Comparison of ENCODE assay signal across 11 cellular contexts in the genomic region with DNA sequence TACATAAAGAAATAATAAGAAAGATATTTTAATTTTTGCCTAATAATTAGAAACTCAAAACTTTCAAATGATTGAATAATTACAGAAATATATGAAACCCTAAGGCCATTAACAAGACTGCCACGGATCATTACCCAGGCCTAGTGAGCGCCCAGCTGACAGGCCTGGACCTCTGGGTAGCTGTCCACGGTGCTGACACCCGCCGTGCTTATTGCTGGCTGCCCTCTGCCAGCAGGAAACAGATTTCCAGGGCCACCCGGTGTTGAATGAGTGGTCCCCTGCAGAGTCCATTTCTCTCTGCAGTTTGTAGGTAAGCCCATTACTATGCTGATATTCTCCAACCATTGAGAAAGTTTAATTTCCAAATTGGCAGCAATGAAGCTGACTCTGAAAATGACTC.
DNase-seq lines count a peak whose midpoint lies in the region; ATAC-seq and TF ChIP-seq lines count a peak whose summit lies in the region.
"Had no signal": no experiment of that assay in that cellular context is flagged by ENCODE, and none has a peak within 500 bp of the region (broad histone marks: within the 10 kb centered on the region; RNA-seq: fewer than 3 reads in every experiment).

No MANE protein-coding gene starts in this region.

- dilution Hi-C loops in mammary epithelial cell (cut with HindIII; ENCODE audit: low sequenced_read_pairs): no loop called here

- CTCF ChIA-PET in MCF 10A (lab: Yijun Ruan, JAX) (no interaction called here), mammary epithelial cell (lab: Charles Lee; ENCODE audit: low non-redundant PET) (no interaction called here)

- H3K27me3 ChIP-seq in mammary epithelial cell (ENCODE audit: insufficient read depth, low read length): no peaks in the 10 kb centered on the region

- H3K4me3 ChIP-seq in mammary epithelial cell (replicated peaks in 1 of 3; ENCODE audit: insufficient read depth in 1 of 3, low read depth in 2 of 3, low read length in 3 of 3) (no peak overlapping the region), fibroblast of pulmonary artery (replicated peaks; ENCODE audit: low read depth, low read length) (no peak overlapping the region)

- no peak overlapping the region for H3K4me2 ChIP-seq in mammary epithelial cell (ENCODE audit: insufficient read depth, low read depth, low read length)

- POLR2A ChIA-PET in MCF 10A (lab: Yijun Ruan, JAX): no interaction called here

- in situ Hi-C loops in mammary epithelial cell (cut with MboI; ENCODE audit: low sequenced_read_pairs in 2 of 2): no loop called here

- H3K36me3 Mint-ChIP-seq in MCF 10A (ENCODE audit: insufficient read depth, unreplicated experiment): no peaks in the 10 kb centered on the region

- no peaks in the 10 kb centered on the region for H3K36me3 ChIP-seq in mammary epithelial cell (ENCODE audit: insufficient read depth, low read length)

- DNase-seq in MCF 10A (ENCODE audit: unreplicated experiment): peak; percentile 16
- no peak for DNase-seq in mammary epithelial cell
- peak; percentile 1 for DNase-seq in fibroblast of pulmonary artery (ENCODE audit: low read depth)
- peak; percentile 41 for DNase-seq in stimulated activated CD8-positive, alpha-beta memory T cell treated with anti-CD3 and anti-CD28 coated beads, Interleukin-4, amount 100 ng/mL, for 48 hours
- no peak for DNase-seq in COLO668 (lab: John Stamatoyannopoulos, UW; ENCODE audit: unreplicated experiment)
- DNase-seq: NCI-H1105 had no signal

- WGBS in mammary epithelial cell (ENCODE audit: low coverage, missing lambda C conversion rate): 8% methylated on average over 6 of the region's 6 CpGs

- no peak overlapping the region for H2AFZ ChIP-seq in mammary epithelial cell (ENCODE audit: low read depth, low read length)

- no peak overlapping the region for H3K27ac ChIP-seq in mammary epithelial cell (ENCODE audit: insufficient read depth, low read depth, low read length)
- H3K27ac ChIP-seq: C4-2B, epithelial cell of prostate had no signal

- no peak overlapping the region for H3K27ac Mint-ChIP-seq in MCF 10A (ENCODE audit: low read depth, unreplicated experiment)

- H3K9ac ChIP-seq in mammary epithelial cell (ENCODE audit: insufficient read depth, low read length): no peak overlapping the region

- H3K4me3 Mint-ChIP-seq in MCF 10A (ENCODE audit: unreplicated experiment): no peak overlapping the region

- no peaks in the 10 kb centered on the region for H3K4me1 Mint-ChIP-seq in MCF 10A (ENCODE audit: insufficient read depth, unreplicated experiment)

- no peaks in the 10 kb centered on the region for H3K27me3 Mint-ChIP-seq in MCF 10A (ENCODE audit: insufficient read depth, unreplicated experiment)

- BruUV-seq in MCF 10A (replicated peaks; lab: Mats Ljungman, UMichigan) (no TSS peak), mammary epithelial cell (replicated peaks; lab: Mats Ljungman, UMichigan) (no TSS peak)

- peaks cover 16% of the 10 kb centered on the region for H3K9me3 Mint-ChIP-seq in MCF 10A (ENCODE audit: unreplicated experiment)

- no peaks in the 10 kb centered on the region for H3K79me2 ChIP-seq in mammary epithelial cell (ENCODE audit: insufficient read depth, low read length)

- no peak for TF ChIP-seq CTCF in MCF 10A (IDR thresholded peaks at IDR 0.05; ENCODE audit: unreplicated experiment)
- no peak for TF ChIP-seq CTCF in mammary epithelial cell (conservative IDR thresholded peaks at IDR 0.05 in 1 of 2, IDR thresholded peaks at IDR 0.05 in 1 of 2; ENCODE audit: extremely low read depth in 1 of 2, insufficient read depth in 1 of 2, low read depth in 1 of 2, low read length in 2 of 2)
- no peak for TF ChIP-seq CTCF in fibroblast of pulmonary artery (IDR thresholded peaks at IDR 0.05; ENCODE audit: low read length, missing control alignments)

- intact Hi-C loops in MCF 10A (cut with micrococcal nuclease) (no loop called here), mammary epithelial cell (cut with micrococcal nuclease) (no loop called here)

- no peaks in the 10 kb centered on the region for H3K4me1 ChIP-seq in mammary epithelial cell (ENCODE audit: insufficient read depth, low read length)

- ATAC-seq in GM21447 (IDR thresholded peaks at IDR 0.05; ENCODE audit: unreplicated experiment) (no peak), HG03135 (IDR thresholded peaks at IDR 0.05; ENCODE audit: unreplicated experiment) (no peak)

- H4K20me1 ChIP-seq in mammary epithelial cell (ENCODE audit: insufficient read depth, low read length): no peaks in the 10 kb centered on the region

- no peaks in the 10 kb centered on the region for H3K9me3 ChIP-seq in mammary epithelial cell (replicated peaks; ENCODE audit: insufficient read depth, low read length)

TF ChIP-seq in PFSK-1, 5 proteins besides CTCF, POLR2A, EP300 and RAD21:
- TF ChIP-seq, protein P1, sequence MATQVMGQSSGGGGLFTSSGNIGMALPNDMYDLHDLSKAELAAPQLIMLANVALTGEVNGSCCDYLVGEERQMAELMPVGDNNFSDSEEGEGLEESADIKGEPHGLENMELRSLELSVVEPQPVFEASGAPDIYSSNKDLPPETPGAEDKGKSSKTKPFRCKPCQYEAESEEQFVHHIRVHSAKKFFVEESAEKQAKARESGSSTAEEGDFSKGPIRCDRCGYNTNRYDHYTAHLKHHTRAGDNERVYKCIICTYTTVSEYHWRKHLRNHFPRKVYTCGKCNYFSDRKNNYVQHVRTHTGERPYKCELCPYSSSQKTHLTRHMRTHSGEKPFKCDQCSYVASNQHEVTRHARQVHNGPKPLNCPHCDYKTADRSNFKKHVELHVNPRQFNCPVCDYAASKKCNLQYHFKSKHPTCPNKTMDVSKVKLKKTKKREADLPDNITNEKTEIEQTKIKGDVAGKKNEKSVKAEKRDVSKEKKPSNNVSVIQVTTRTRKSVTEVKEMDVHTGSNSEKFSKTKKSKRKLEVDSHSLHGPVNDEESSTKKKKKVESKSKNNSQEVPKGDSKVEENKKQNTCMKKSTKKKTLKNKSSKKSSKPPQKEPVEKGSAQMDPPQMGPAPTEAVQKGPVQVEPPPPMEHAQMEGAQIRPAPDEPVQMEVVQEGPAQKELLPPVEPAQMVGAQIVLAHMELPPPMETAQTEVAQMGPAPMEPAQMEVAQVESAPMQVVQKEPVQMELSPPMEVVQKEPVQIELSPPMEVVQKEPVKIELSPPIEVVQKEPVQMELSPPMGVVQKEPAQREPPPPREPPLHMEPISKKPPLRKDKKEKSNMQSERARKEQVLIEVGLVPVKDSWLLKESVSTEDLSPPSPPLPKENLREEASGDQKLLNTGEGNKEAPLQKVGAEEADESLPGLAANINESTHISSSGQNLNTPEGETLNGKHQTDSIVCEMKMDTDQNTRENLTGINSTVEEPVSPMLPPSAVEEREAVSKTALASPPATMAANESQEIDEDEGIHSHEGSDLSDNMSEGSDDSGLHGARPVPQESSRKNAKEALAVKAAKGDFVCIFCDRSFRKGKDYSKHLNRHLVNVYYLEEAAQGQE (IDR thresholded peaks at IDR 0.05; ENCODE audit: insufficient read depth in 1 of 2, low read depth in 2 of 2, low read length in 2 of 2): peak; percentile 92 to 99
- TF ChIP-seq TAF1 (IDR thresholded peaks at IDR 0.05; ENCODE audit: borderline replicate concordance, insufficient read depth, low read length) (no peak), FOXP2 (optimal IDR thresholded peaks at IDR 0.05; ENCODE audit: borderline replicate concordance, extremely low read depth, extremely low read length, insufficient read depth) (no peak), SIN3A (IDR thresholded peaks at IDR 0.05; ENCODE audit: borderline replicate concordance, insufficient read depth, low read length) (no peak)

Comparison
In these comparisons a context has a peak if more than half of its experiments do, and no peak if none do; other contexts are left out.
1. DNase-seq: peak in MCF 10A (single experiment), fibroblast of pulmonary artery (single experiment) and stimulated activated CD8-positive, alpha-beta memory T cell treated with anti-CD3 and anti-CD28 coated beads, Interleukin-4, amount 100 ng/mL, for 48 hours (single experiment); none in mammary epithelial cell (single experiment) and COLO668 (single experiment).